In the genomic region with DNA sequence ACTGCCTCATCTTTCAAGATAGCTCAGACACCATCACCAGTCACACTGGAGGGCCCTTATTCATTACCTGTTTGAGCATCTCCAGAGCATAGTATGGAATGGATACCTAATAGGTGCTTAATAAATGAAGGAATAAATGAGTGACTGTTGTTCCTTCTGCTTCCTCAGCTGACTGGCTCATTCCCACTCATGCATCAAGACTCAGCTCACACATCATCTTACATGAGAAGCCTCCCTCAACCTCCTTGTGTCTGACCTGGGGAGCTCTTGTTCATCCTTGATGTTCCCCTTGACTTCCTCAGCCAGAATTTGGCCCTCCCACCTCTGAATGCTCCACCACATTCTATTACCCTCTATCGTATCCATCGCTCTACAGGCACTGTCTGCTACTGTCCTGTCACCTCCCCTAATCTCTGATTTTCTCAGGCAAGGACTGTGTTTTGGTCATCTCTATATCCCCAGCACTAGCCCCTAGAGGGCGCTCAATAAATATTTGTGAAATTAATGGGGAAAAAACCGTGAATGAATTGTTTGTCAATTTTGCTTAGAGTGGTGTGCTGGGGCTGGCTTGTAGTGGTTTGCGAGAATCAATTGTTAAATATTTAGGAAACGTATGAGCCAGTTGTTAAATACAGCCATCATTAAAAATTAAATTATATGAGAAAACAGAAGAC, we compare ENCODE assay signal across 8 cellular contexts.
DNase-seq lines count a peak whose midpoint lies in the region; ATAC-seq and TF ChIP-seq lines count a peak whose summit lies in the region.

No MANE protein-coding gene starts in this region.

- H3K27me3 ChIP-seq in cardiac muscle cell (no peaks in the 10 kb centered on the region), right cardiac atrium (ENCODE audit: control insufficient read depth, insufficient read depth) (no peaks in the 10 kb centered on the region), esophagus muscularis mucosa (peaks cover 0 to 3% (median 0%) of the 10 kb centered on the region in 4 donors)

- DNase-seq in cardiac muscle cell (ENCODE audit: low read depth in 1 of 2, low spot score in 1 of 2) (peak; percentile 31 to 37), right cardiac atrium (no peak), LNCaP clone FGC (ENCODE audit: low read depth) (no peak), esophagus muscularis mucosa (ENCODE audit: extremely low spot score) (no peak), osteocyte (ENCODE audit: extremely low spot score, unreplicated experiment) (peak; percentile 60)

- H3K4me3 ChIP-seq in cardiac muscle cell (no peak overlapping the region), right cardiac atrium (ENCODE audit: low read length) (no peak overlapping the region), LNCaP clone FGC (ENCODE audit: low read depth, low read length) (no peak overlapping the region), esophagus muscularis mucosa (no peak overlapping the region)

- no peaks in the 10 kb centered on the region for H3K9me3 ChIP-seq in cardiac muscle cell (ENCODE audit: low read depth)
- no peaks in the 10 kb centered on the region for H3K9me3 ChIP-seq in right cardiac atrium (ENCODE audit: control insufficient read depth, low read length)
- no peaks in the 10 kb centered on the region for H3K9me3 ChIP-seq in esophagus muscularis mucosa

- no peaks in the 10 kb centered on the region for H3K27me3 Mint-ChIP-seq in osteocyte (ENCODE audit: unreplicated experiment)

- H3K9me3 Mint-ChIP-seq in osteocyte (ENCODE audit: unreplicated experiment): no peaks in the 10 kb centered on the region

- TF ChIP-seq POLR2A in esophagus muscularis mucosa (IDR thresholded peaks at IDR 0.05; ENCODE audit: low read depth): no peak

- no peaks in the 10 kb centered on the region for H3K36me3 Mint-ChIP-seq in osteocyte (ENCODE audit: unreplicated experiment)

- H3K4me1 ChIP-seq in cardiac muscle cell (ENCODE audit: low read depth) (no peaks in the 10 kb centered on the region), right cardiac atrium (ENCODE audit: control insufficient read depth, insufficient read depth, low read length) (peaks cover 4% of the 10 kb centered on the region), esophagus muscularis mucosa (peaks cover 8 to 19% (median 14%) of the 10 kb centered on the region in 4 donors)

- no peak for ATAC-seq in right cardiac atrium
- ATAC-seq in GM18498 (IDR thresholded peaks at IDR 0.05; ENCODE audit: unreplicated experiment): no peak
- ATAC-seq in HG02970 (IDR thresholded peaks at IDR 0.05; ENCODE audit: low FRiP score, unreplicated experiment): no peak

- no peak overlapping the region for H3K4me3 Mint-ChIP-seq in osteocyte (ENCODE audit: unreplicated experiment)

- peaks cover 47% of the 10 kb centered on the region for H3K4me1 Mint-ChIP-seq in osteocyte (ENCODE audit: unreplicated experiment)

- TF ChIP-seq EP300 in esophagus muscularis mucosa (IDR thresholded peaks at IDR 0.05): no peak

- peak overlapping the region; percentile 36 for H3K27ac Mint-ChIP-seq in osteocyte (ENCODE audit: unreplicated experiment)

- 10% methylated on average over 6 of the region's 6 CpGs for WGBS in right cardiac atrium
- 18% methylated on average over 6 of the region's 6 CpGs for WGBS in esophagus muscularis mucosa

- H3K36me3 ChIP-seq in cardiac muscle cell: no peaks in the 10 kb centered on the region
- H3K36me3 ChIP-seq in esophagus muscularis mucosa: no peaks in the 10 kb centered on the region

- H3K27ac ChIP-seq in cardiac muscle cell (no peak overlapping the region), right cardiac atrium (ENCODE audit: low read length) (no peak overlapping the region), VCaP (no peak overlapping the region), esophagus muscularis mucosa (replicated peaks in 1 of 4) (no peak overlapping the region)

- peak; percentile 59 for TF ChIP-seq CTCF in cardiac muscle cell (IDR thresholded peaks at IDR 0.05; ENCODE audit: low read depth, low read length)
- peak; percentile 58 for TF ChIP-seq CTCF in LNCaP clone FGC (IDR thresholded peaks at IDR 0.05; ENCODE audit: control insufficient read depth, extremely low read depth, insufficient read depth)
- peak; percentile 76 for TF ChIP-seq CTCF in VCaP (conservative IDR thresholded peaks at IDR 0.05)
- TF ChIP-seq CTCF in esophagus muscularis mucosa (IDR thresholded peaks at IDR 0.05): peak; percentile 47 to 55 (median 48)
- TF ChIP-seq CTCF in osteocyte (IDR thresholded peaks at IDR 0.05): peak; percentile 67

- intact Hi-C loops in right cardiac atrium (cut with DNase I): loop anchor here in 2 of 4 donors (5.0 to 10.0 kb wide), 2 partner anchors 84 to 128 kb away; a partner anchor contains a TSS
- intact Hi-C loops in esophagus muscularis mucosa (cut with DNase I): no loop called here

Comparison
In these comparisons a context has a peak if more than half of its experiments do, and no peak if none do; other contexts are left out.
1. DNase-seq: peak in cardiac muscle cell (2 of 2) and osteocyte (single experiment); none in right cardiac atrium (0 of 3), LNCaP clone FGC (single experiment) and esophagus muscularis mucosa (single experiment).
2. Peak in every context shown above with its lines, with median percentiles within 50 percentile points of each other: CTCF ChIP-seq.